In the genomic region with DNA sequence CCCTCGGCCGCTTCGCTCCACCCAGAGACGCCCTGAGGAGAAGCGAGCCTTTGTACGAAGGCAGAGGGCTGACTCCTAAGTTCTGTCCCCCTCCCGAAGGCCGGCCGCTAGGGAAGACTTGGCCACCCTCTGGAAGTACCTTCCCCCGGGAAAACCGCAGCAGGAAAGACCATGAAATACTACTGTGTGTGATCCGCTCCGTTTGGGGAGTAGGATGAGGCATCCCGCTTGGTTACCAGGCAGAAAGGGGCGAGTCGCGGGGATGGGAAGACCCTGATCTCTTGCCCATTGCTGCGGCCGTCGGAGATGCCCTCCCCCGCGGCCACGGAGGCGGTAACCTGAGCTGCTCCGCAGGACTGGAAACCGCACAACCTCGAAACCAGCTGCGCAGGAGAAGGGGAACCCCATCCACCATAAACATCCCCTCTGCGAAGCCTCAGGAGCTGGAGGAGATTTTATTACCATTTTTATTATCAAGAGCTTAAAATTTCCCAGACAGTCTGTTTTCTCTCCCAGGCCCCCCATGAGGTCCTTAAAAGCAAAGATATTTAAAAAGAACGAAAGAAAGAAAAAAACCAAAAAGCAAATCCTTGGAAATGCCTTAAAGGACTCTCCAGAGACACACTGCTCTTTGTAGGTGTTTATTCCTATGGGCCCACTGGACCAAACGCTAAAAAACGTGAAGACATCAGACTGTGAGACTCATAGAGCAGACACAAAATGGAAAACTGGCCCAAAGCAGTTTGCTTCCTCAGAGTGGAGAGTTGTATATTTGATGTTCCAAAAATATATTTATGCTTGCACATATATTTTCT, we compare ENCODE assay signal across 10 cellular contexts. TPM values are rescaled to one million over a fixed set of nuclear protein-coding genes. Genes with fewer than 3 reads are reported as not detected.
DNase-seq lines count a peak whose midpoint lies in the region; ATAC-seq, FAIRE-seq and TF ChIP-seq lines count a peak whose summit lies in the region.
"Had no signal": no experiment of that assay in that cellular context is flagged by ENCODE, and none has a peak within 500 bp of the region (broad histone marks: within the 10 kb centered on the region; RNA-seq: fewer than 3 reads in every experiment).

No MANE protein-coding gene starts in this region.

- no peaks in the 10 kb centered on the region for H4K20me1 ChIP-seq in astrocyte (ENCODE audit: insufficient read depth, low read length)

- H3K4me3 ChIP-seq in astrocyte (ENCODE audit: insufficient read depth, low read depth, low read length) (peak overlapping the region; percentile 85), kidney epithelial cell (ENCODE audit: low read depth, low read length) (peak overlapping the region; percentile 68)

- peaks cover 19% of the 10 kb centered on the region for H3K27me3 Mint-ChIP-seq in astrocyte (ENCODE audit: low read depth, unreplicated experiment)
- peaks cover 65% of the 10 kb centered on the region for H3K27me3 Mint-ChIP-seq in stimulated activated naive CD8-positive, alpha-beta T cell treated with anti-CD3 and anti-CD28 coated beads, Interleukin-15, amount 100 ng/mL, for 72 hours

- H3K9ac ChIP-seq in astrocyte (ENCODE audit: low read length), result peak overlapping the region; percentile 92

- peaks cover 19% of the 10 kb centered on the region for H3K4me1 Mint-ChIP-seq in astrocyte (ENCODE audit: low read depth, unreplicated experiment)
- peaks cover 43% of the 10 kb centered on the region for H3K4me1 Mint-ChIP-seq in stimulated activated naive CD8-positive, alpha-beta T cell treated with anti-CD3 and anti-CD28 coated beads, Interleukin-15, amount 100 ng/mL, for 72 hours

- peak overlapping the region; percentile 82 for H3K4me3 Mint-ChIP-seq in astrocyte (ENCODE audit: unreplicated experiment)
- peak overlapping the region; percentile 73 to 79 for H3K4me3 Mint-ChIP-seq in stimulated activated naive CD8-positive, alpha-beta T cell treated with anti-CD3 and anti-CD28 coated beads, Interleukin-15, amount 100 ng/mL, for 72 hours

- H3K27ac ChIP-seq in astrocyte (ENCODE audit: low read depth, low read length), result peak overlapping the region; percentile 80
- H3K27ac ChIP-seq: 22Rv1 had no signal

- H3K4me1 ChIP-seq in astrocyte (ENCODE audit: insufficient read depth, low read length), result peaks cover 40% of the 10 kb centered on the region

- no peaks in the 10 kb centered on the region for H3K9me3 ChIP-seq in astrocyte (ENCODE audit: insufficient read depth, low read depth, low read length)

- peak overlapping the region; percentile 88 for H2AFZ ChIP-seq in astrocyte (ENCODE audit: low read depth, low read length)

- H3K36me3 ChIP-seq in astrocyte (ENCODE audit: insufficient read depth, low read length) (peaks cover 4% of the 10 kb centered on the region), kidney epithelial cell (ENCODE audit: control insufficient read depth, insufficient read depth, low read length) (no peaks in the 10 kb centered on the region)

- TF ChIP-seq CTCF in astrocyte (IDR thresholded peaks at IDR 0.05; ENCODE audit: insufficient read depth, low read depth, low read length) (no peak), kidney epithelial cell (IDR thresholded peaks at IDR 0.05; ENCODE audit: insufficient read depth, low read length, poor library complexity, severe bottlenecking) (no peak)

- H3K9me3 Mint-ChIP-seq in astrocyte (ENCODE audit: unreplicated experiment), result no peaks in the 10 kb centered on the region
- H3K9me3 Mint-ChIP-seq in stimulated activated naive CD8-positive, alpha-beta T cell treated with anti-CD3 and anti-CD28 coated beads, Interleukin-15, amount 100 ng/mL, for 72 hours, result peaks cover 10% of the 10 kb centered on the region in 2 donors

- H3K4me2 ChIP-seq in astrocyte (ENCODE audit: low read length), result peak overlapping the region; percentile 90

- peak; percentile 30 for DNase-seq in DMS79 treated with DMSO at 0.1 percent for 48 hours (lab: John Stamatoyannopoulos, UW)
- DNase-seq in DMS79 (lab: John Stamatoyannopoulos, UW), result no peak
- DNase-seq in astrocyte (ENCODE audit: low read depth), result peak; percentile 67
- no peak for DNase-seq in kidney epithelial cell (ENCODE audit: low read depth)
- DNase-seq in stimulated activated naive CD8-positive, alpha-beta T cell treated with anti-CD3 and anti-CD28 coated beads, Interleukin-15, amount 100 ng/mL, for 72 hours, result peak; percentile 24 to 50
- no peak for DNase-seq in NCI-H2107 treated with DMSO at 0.1 percent for 48 hours (lab: John Stamatoyannopoulos, UW; ENCODE audit: unreplicated experiment)

- peak; percentile 56 for ATAC-seq in stimulated activated naive CD8-positive, alpha-beta T cell treated with anti-CD3 and anti-CD28 coated beads, Interleukin-15, amount 100 ng/mL, for 72 hours
- ATAC-seq in GM21786 (IDR thresholded peaks at IDR 0.05; ENCODE audit: unreplicated experiment) (no peak), HG03045 (IDR thresholded peaks at IDR 0.05; ENCODE audit: unreplicated experiment) (no peak)

- H3K27me3 ChIP-seq in astrocyte (ENCODE audit: insufficient read depth, low read length) (no peaks in the 10 kb centered on the region), kidney epithelial cell (ENCODE audit: control insufficient read depth, insufficient read depth, low read length) (peaks cover 25% of the 10 kb centered on the region)

- H3K36me3 Mint-ChIP-seq in astrocyte (ENCODE audit: low read depth, unreplicated experiment), result no peaks in the 10 kb centered on the region

- FAIRE-seq in astrocyte (lab: Jason Lieb, UNC), result no peak
- FAIRE-seq: TTC549 had no signal

- H3K27ac Mint-ChIP-seq in astrocyte (ENCODE audit: unreplicated experiment), result no peak overlapping the region
- H3K27ac Mint-ChIP-seq in stimulated activated naive CD8-positive, alpha-beta T cell treated with anti-CD3 and anti-CD28 coated beads, Interleukin-15, amount 100 ng/mL, for 72 hours, result no peak overlapping the region

- H3K79me2 ChIP-seq in astrocyte (ENCODE audit: insufficient read depth, low read length), result peaks cover 24% of the 10 kb centered on the region

RNA-seq across cellular contexts. Expression of gene NID2, which starts 1.0 kb away (rescaled TPM):
- total RNA-seq in astrocyte (11.4 and 22.3 TPM in 2 replicates), kidney epithelial cell (5.4 and 8.1 TPM in 2 replicates)

Comparison
In these comparisons a context has a peak if more than half of its experiments do, and no peak if none do; other contexts are left out.
1. DNase-seq: peak in DMS79 treated with DMSO at 0.1 percent for 48 hours (single experiment), astrocyte (single experiment) and stimulated activated naive CD8-positive, alpha-beta T cell treated with anti-CD3 and anti-CD28 coated beads, Interleukin-15, amount 100 ng/mL, for 72 hours (2 of 2); none in DMS79 (single experiment), kidney epithelial cell (single experiment) and NCI-H2107 treated with DMSO at 0.1 percent for 48 hours (single experiment).